In the genomic region with DNA sequence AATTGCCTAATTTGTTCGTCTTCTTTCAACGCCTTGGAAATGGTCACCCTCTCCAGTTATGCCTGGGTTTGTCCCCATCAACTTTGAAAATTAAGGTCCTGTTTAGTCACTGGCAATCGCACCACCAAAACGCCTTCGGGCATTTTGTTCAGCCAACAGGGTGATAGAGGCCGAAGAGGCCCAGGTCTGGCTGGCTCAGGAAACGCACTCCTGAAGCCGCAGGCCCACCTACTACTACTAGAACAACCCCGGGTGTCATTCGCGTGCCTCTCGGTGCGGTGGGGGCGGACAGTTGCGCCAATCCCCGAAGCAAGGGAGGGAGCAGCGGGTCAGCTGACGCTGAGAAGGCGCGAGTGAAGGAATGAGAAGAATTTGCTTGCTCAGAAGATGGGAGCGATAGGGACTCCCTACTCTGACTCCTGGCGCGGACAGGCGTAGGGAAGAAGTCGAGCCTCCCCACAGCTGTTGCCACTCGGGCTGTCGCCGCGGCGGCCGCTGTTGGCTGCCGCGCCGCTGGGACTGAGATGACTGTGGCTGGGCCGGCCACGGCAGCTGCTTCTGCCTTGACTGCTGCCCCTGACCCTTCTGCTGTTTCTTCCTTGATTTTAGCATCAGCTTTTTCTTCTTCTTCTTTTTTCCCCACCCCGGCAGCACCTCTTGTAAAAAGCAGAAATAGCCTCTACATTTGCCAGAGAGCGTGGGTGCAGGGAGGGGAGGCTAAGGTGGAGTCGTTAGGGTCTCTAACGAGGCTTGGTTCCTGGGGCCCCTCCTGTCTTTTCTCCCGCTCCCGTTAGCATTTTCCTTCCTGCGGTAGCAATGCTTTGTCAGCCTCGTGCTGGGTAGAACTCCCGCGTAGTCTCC, we compare ENCODE assay signal across 1 cellular context.
TF ChIP-seq lines count a peak whose summit lies in the region.

No MANE protein-coding gene starts in this region.

TF ChIP-seq in H1, 55 proteins besides CTCF, POLR2A, EP300 and RAD21 (continued from another document):
- TF ChIP-seq, protein P1, sequence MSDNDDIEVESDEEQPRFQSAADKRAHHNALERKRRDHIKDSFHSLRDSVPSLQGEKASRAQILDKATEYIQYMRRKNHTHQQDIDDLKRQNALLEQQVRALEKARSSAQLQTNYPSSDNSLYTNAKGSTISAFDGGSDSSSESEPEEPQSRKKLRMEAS (IDR thresholded peaks at IDR 0.05): peak; percentile 96
- TF ChIP-seq BACH1 (IDR thresholded peaks at IDR 0.05; ENCODE audit: low read length) (peak; percentile 80), SP1 (IDR thresholded peaks at IDR 0.05; ENCODE audit: low read depth, low read length) (no peak), KDM1A (IDR thresholded peaks at IDR 0.05; ENCODE audit: borderline replicate concordance, low read length) (no peak), CBX5 (IDR thresholded peaks at IDR 0.05; ENCODE audit: low read depth, low read length) (no peak), EGR1 (IDR thresholded peaks at IDR 0.05; ENCODE audit: borderline replicate concordance, low read depth, low read length) (no peak), SP4 (IDR thresholded peaks at IDR 0.05; ENCODE audit: low read length) (no peak), CTBP2 (IDR thresholded peaks at IDR 0.05; ENCODE audit: borderline replicate concordance, insufficient read depth, insufficient read length, low read length) (no peak), SUZ12 (IDR thresholded peaks at IDR 0.05; ENCODE audit: low read length) (no peak), HDAC6 (IDR thresholded peaks at IDR 0.05; ENCODE audit: low read depth, low read length) (no peak), POU5F1 (IDR thresholded peaks at IDR 0.05; ENCODE audit: low read depth, low read length) (no peak), TAF7 (optimal IDR thresholded peaks at IDR 0.05; ENCODE audit: borderline replicate concordance, low read depth, low read length) (peak; percentile 24), SAP30 (IDR thresholded peaks at IDR 0.05; ENCODE audit: insufficient read depth, insufficient replicate concordance, low read length) (peak; percentile 33), CREB1 (IDR thresholded peaks at IDR 0.05) (peak; percentile 36), RFX5 (IDR thresholded peaks at IDR 0.05; ENCODE audit: borderline replicate concordance, low read depth, low read length) (no peak), TBP (IDR thresholded peaks at IDR 0.05; ENCODE audit: low read depth, low read length) (no peak; the same call in 1 of the 2 replicates), HDAC2 (IDR thresholded peaks at IDR 0.05; ENCODE audit: borderline replicate concordance in 1 of 2, low read depth in 2 of 2, low read length in 2 of 2) (peak in 1 of 2 experiments; percentile 35; a peak in 1 of 4 replicates), BCL11A (IDR thresholded peaks at IDR 0.05; ENCODE audit: low read depth in 2 of 2, low read length in 2 of 2) (no peak), CHD1 (IDR thresholded peaks at IDR 0.05; ENCODE audit: low read depth, low read length) (no peak), KDM5A (IDR thresholded peaks at IDR 0.05; ENCODE audit: low read length) (no peak), RNF2 (IDR thresholded peaks at IDR 0.05; ENCODE audit: borderline replicate concordance, low read depth, low read length, missing control alignments, poor library complexity, severe bottlenecking) (no peak), GTF2F1 (IDR thresholded peaks at IDR 0.05; ENCODE audit: borderline replicate concordance, low read depth, low read length) (0 out of 2 replicates have a peak, but pooled peaks have one; percentile 37), NRF1 (IDR thresholded peaks at IDR 0.05; ENCODE audit: low read depth, low read length) (no peak), BRCA1 (IDR thresholded peaks at IDR 0.05; ENCODE audit: low read depth, low read length) (no peak), TAF1 (IDR thresholded peaks at IDR 0.05; ENCODE audit: low read depth, low read length) (peak; percentile 83), MAFK (IDR thresholded peaks at IDR 0.05; ENCODE audit: low read depth, low read length) (peak; percentile 36; the same call in 1 of the 2 replicates), TCF12 (IDR thresholded peaks at IDR 0.05; ENCODE audit: low read depth, low read length) (0 out of 2 replicates have a peak, but pooled peaks have one; percentile 6), TEAD4 (IDR thresholded peaks at IDR 0.05; ENCODE audit: low read depth, low read length) (peak; percentile 97), SRF (IDR thresholded peaks at IDR 0.05; ENCODE audit: low read depth, low read length) (no peak), ZNF274 (IDR thresholded peaks at IDR 0.05; ENCODE audit: borderline replicate concordance, extremely low read depth, low read length) (no peak), RXRA (IDR thresholded peaks at IDR 0.05; ENCODE audit: insufficient read depth, low read depth, low read length) (no peak), SIX5 (IDR thresholded peaks at IDR 0.05; ENCODE audit: low read depth, low read length) (no peak), YY1 (IDR thresholded peaks at IDR 0.05; ENCODE audit: low read depth, low read length) (no peak), FOSL1 (IDR thresholded peaks at IDR 0.05; ENCODE audit: insufficient read depth, low read depth, low read length) (no peak), SIRT6 (IDR thresholded peaks at IDR 0.05; ENCODE audit: low read length) (no peak), CEBPB (IDR thresholded peaks at IDR 0.05; ENCODE audit: low read depth, low read length) (no peak), JUND (IDR thresholded peaks at IDR 0.05; ENCODE audit: low read length) (peak; percentile 9; the same call in 1 of the 2 replicates), POLR2AphosphoS5 (IDR thresholded peaks at IDR 0.05; ENCODE audit: low read depth, low read length) (no peak; the same call in none of the 2 replicates), ASH2L (IDR thresholded peaks at IDR 0.05; ENCODE audit: low read length) (peak; percentile 92), PHF8 (conservative IDR thresholded peaks at IDR 0.05; ENCODE audit: low read depth, low read length) (peak; percentile 51), SP2 (IDR thresholded peaks at IDR 0.05; ENCODE audit: low read length) (no peak)
- TF ChIP-seq, protein P2, sequence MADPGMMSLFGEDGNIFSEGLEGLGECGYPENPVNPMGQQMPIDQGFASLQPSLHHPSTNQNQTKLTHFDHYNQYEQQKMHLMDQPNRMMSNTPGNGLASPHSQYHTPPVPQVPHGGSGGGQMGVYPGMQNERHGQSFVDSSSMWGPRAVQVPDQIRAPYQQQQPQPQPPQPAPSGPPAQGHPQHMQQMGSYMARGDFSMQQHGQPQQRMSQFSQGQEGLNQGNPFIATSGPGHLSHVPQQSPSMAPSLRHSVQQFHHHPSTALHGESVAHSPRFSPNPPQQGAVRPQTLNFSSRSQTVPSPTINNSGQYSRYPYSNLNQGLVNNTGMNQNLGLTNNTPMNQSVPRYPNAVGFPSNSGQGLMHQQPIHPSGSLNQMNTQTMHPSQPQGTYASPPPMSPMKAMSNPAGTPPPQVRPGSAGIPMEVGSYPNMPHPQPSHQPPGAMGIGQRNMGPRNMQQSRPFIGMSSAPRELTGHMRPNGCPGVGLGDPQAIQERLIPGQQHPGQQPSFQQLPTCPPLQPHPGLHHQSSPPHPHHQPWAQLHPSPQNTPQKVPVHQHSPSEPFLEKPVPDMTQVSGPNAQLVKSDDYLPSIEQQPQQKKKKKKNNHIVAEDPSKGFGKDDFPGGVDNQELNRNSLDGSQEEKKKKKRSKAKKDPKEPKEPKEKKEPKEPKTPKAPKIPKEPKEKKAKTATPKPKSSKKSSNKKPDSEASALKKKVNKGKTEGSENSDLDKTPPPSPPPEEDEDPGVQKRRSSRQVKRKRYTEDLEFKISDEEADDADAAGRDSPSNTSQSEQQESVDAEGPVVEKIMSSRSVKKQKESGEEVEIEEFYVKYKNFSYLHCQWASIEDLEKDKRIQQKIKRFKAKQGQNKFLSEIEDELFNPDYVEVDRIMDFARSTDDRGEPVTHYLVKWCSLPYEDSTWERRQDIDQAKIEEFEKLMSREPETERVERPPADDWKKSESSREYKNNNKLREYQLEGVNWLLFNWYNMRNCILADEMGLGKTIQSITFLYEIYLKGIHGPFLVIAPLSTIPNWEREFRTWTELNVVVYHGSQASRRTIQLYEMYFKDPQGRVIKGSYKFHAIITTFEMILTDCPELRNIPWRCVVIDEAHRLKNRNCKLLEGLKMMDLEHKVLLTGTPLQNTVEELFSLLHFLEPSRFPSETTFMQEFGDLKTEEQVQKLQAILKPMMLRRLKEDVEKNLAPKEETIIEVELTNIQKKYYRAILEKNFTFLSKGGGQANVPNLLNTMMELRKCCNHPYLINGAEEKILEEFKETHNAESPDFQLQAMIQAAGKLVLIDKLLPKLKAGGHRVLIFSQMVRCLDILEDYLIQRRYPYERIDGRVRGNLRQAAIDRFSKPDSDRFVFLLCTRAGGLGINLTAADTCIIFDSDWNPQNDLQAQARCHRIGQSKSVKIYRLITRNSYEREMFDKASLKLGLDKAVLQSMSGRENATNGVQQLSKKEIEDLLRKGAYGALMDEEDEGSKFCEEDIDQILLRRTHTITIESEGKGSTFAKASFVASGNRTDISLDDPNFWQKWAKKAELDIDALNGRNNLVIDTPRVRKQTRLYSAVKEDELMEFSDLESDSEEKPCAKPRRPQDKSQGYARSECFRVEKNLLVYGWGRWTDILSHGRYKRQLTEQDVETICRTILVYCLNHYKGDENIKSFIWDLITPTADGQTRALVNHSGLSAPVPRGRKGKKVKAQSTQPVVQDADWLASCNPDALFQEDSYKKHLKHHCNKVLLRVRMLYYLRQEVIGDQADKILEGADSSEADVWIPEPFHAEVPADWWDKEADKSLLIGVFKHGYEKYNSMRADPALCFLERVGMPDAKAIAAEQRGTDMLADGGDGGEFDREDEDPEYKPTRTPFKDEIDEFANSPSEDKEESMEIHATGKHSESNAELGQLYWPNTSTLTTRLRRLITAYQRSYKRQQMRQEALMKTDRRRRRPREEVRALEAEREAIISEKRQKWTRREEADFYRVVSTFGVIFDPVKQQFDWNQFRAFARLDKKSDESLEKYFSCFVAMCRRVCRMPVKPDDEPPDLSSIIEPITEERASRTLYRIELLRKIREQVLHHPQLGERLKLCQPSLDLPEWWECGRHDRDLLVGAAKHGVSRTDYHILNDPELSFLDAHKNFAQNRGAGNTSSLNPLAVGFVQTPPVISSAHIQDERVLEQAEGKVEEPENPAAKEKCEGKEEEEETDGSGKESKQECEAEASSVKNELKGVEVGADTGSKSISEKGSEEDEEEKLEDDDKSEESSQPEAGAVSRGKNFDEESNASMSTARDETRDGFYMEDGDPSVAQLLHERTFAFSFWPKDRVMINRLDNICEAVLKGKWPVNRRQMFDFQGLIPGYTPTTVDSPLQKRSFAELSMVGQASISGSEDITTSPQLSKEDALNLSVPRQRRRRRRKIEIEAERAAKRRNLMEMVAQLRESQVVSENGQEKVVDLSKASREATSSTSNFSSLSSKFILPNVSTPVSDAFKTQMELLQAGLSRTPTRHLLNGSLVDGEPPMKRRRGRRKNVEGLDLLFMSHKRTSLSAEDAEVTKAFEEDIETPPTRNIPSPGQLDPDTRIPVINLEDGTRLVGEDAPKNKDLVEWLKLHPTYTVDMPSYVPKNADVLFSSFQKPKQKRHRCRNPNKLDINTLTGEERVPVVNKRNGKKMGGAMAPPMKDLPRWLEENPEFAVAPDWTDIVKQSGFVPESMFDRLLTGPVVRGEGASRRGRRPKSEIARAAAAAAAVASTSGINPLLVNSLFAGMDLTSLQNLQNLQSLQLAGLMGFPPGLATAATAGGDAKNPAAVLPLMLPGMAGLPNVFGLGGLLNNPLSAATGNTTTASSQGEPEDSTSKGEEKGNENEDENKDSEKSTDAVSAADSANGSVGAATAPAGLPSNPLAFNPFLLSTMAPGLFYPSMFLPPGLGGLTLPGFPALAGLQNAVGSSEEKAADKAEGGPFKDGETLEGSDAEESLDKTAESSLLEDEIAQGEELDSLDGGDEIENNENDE (IDR thresholded peaks at IDR 0.05; ENCODE audit: insufficient replicate concordance, low read length): no peak
- TF ChIP-seq, protein P3, sequence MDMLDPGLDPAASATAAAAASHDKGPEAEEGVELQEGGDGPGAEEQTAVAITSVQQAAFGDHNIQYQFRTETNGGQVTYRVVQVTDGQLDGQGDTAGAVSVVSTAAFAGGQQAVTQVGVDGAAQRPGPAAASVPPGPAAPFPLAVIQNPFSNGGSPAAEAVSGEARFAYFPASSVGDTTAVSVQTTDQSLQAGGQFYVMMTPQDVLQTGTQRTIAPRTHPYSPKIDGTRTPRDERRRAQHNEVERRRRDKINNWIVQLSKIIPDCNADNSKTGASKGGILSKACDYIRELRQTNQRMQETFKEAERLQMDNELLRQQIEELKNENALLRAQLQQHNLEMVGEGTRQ (IDR thresholded peaks at IDR 0.05; ENCODE audit: low read length): peak; percentile 86
- TF ChIP-seq, protein P4, sequence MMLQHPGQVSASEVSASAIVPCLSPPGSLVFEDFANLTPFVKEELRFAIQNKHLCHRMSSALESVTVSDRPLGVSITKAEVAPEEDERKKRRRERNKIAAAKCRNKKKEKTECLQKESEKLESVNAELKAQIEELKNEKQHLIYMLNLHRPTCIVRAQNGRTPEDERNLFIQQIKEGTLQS (IDR thresholded peaks at IDR 0.05; ENCODE audit: insufficient read depth, low read depth, low read length): no peak
- TF ChIP-seq, protein P5, sequence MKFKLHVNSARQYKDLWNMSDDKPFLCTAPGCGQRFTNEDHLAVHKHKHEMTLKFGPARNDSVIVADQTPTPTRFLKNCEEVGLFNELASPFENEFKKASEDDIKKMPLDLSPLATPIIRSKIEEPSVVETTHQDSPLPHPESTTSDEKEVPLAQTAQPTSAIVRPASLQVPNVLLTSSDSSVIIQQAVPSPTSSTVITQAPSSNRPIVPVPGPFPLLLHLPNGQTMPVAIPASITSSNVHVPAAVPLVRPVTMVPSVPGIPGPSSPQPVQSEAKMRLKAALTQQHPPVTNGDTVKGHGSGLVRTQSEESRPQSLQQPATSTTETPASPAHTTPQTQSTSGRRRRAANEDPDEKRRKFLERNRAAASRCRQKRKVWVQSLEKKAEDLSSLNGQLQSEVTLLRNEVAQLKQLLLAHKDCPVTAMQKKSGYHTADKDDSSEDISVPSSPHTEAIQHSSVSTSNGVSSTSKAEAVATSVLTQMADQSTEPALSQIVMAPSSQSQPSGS (IDR thresholded peaks at IDR 0.05; ENCODE audit: low read length): no peak; the same call in 1 of the 2 replicates
- TF ChIP-seq, protein P6, sequence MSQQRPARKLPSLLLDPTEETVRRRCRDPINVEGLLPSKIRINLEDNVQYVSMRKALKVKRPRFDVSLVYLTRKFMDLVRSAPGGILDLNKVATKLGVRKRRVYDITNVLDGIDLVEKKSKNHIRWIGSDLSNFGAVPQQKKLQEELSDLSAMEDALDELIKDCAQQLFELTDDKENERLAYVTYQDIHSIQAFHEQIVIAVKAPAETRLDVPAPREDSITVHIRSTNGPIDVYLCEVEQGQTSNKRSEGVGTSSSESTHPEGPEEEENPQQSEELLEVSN (IDR thresholded peaks at IDR 0.05): peak; percentile 98
